Comparison of ENCODE assay signal across 29 cellular contexts in the genomic region with DNA sequence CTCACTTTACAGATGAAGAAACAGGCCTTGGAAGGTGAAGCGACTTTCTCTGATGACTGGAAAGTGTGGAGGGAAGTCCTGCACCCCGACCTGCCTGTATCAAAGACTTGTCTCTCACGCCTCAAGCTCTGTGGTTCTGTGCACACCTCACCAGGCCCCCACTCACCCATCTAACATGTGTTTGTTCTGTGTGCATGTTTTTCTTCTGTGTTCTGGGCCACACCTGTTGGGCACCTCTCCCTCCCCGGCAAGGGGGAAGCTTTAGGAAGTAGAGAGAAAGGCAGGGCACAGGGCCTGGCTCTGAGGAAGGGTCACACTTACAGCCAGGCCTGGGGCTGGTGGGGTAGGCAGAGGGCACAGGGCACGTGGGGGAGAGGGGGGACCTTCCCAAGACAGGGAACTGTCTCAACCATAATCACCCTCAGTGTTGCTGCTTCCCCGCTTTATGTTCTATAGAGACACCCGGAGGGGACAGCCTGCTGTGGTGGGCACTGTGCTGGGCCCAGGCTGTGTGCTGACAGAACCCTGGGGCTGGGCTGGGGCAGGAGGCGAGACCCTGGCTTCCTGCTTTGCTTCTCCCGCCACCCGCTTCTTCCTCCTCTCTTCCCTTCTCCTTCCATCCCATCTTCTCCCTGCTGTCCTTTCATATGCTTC. TPM values are rescaled to one million over a fixed set of nuclear protein-coding genes. Genes with fewer than 3 reads are reported as not detected.
"Had no signal": no experiment of that assay in that cellular context is flagged by ENCODE, and none has a peak within 500 bp of the region (broad histone marks: within the 10 kb centered on the region; RNA-seq: fewer than 3 reads in every experiment).

No MANE protein-coding gene starts in this region.

- H3K36me3 ChIP-seq: brain microvascular endothelial cell, SJCRH30 had no signal

- H3K9me3 ChIP-seq: SJCRH30 had no signal

- FAIRE-seq: K562 had no signal

- ATAC-seq: activated CD8-positive, alpha-beta T cell treated with anti-CD3 and anti-CD28 coated beads for 36 hours; activated T-cell treated with anti-CD3 and anti-CD28 coated beads, Interleukin-2, amount 50 U/mL, for 72 hours; activated T-helper 17 cell treated with anti-CD3 and anti-CD28 coated beads, Interleukin-2, amount 50 U/mL, for 72 hours; K562 had no signal

- H3K4me3 ChIP-seq: K562, SJCRH30, SK-N-MC had no signal

- H3K27ac ChIP-seq: brain microvascular endothelial cell, SJCRH30, SK-N-MC had no signal

- H3K27me3 ChIP-seq: SJCRH30 had no signal

- DNase-seq: activated CD4-positive, alpha-beta T cell treated with anti-CD3 and anti-CD28 coated beads, Interleukin-2, amount 10 ng/mL, durations not matched to agents 24 days and 14 days; activated CD4-positive, alpha-beta T cell treated with anti-CD3 and anti-CD28 coated beads, Interleukin-2, amount 50 U/mL, for 4 hours; activated CD8-positive, alpha-beta T cell treated with anti-CD3 and anti-CD28 coated beads for 36 hours; activated effector memory CD4-positive, alpha-beta T cell treated with anti-CD3 and anti-CD28 coated beads, Interleukin-2, amount 50 U/mL, for 16 hours; activated naive CD4-positive, alpha-beta T cell; activated naive CD4-positive, alpha-beta T cell treated with anti-CD3 and anti-CD28 coated beads, Interleukin-2, amount 50 U/mL, for 16 hours; activated naive CD8-positive, alpha-beta T cell treated with anti-CD3 and anti-CD28 coated beads for 36 hours; activated T-cell treated with anti-CD3 and anti-CD28 coated beads, Interleukin-2, amount 50 U/mL, for 1 hour; activated T-cell treated with anti-CD3 and anti-CD28 coated beads, Interleukin-2, amount 50 U/mL, for 72 hours; amniotic stem cell; brain microvascular endothelial cell; NCI-H1048; NCI-H1105 treated with DMSO at 0.1 percent for 48 hours; NCI-H1436; NCI-H2029; NCI-H345; NCI-H524 treated with DMSO at 0.1 percent for 48 hours; SHP77; SJCRH30; T1000 had no signal

RNA-seq across cellular contexts. Expression of gene RPRML, which starts 7.3 kb away (rescaled TPM):
- total RNA-seq: activated CD4-positive, alpha-beta T cell treated with anti-CD3 and anti-CD28 coated beads, Interleukin-2, amount 10 ng/mL, durations not matched to agents 24 days and 14 days; activated CD8-positive, alpha-beta memory T cell treated with anti-CD3 and anti-CD28 coated beads for 36 hours; activated CD8-positive, alpha-beta T cell treated with anti-CD3 and anti-CD28 coated beads for 36 hours; activated naive CD8-positive, alpha-beta T cell treated with anti-CD3 and anti-CD28 coated beads for 36 hours; activated T-cell treated with anti-CD3 and anti-CD28 coated beads, Interleukin-2, amount 50 U/mL, for 72 hours; activated T-helper 17 cell treated with anti-CD3 and anti-CD28 coated beads, Interleukin-2, amount 50 U/mL, for 72 hours; K562; M059J; NCI-H460; RPMI7951; T-helper 1 cell treated with Interleukin-12 subunit alpha and Interleukin-12 subunit beta and Interleukin-4 antibody, amounts not matched to agents 30 ng/mL and 1 ng/mL, for 36 hours; T-helper 2 cell treated with Interferon-gamma antibody and Interleukin-4, amounts not matched to agents 100 ng/mL and 5 ng/mL, for 36 hours had no signal
- polyA plus RNA-seq: K562 had no signal
